In genomic region chr12:11752403-11753150, GRCh38 we compare ENCODE assay signal across 14 cellular contexts.
DNase-seq lines count a peak whose midpoint lies in the region; ATAC-seq and TF ChIP-seq lines count a peak whose summit lies in the region.
"Had no signal": no experiment of that assay in that cellular context is flagged by ENCODE, and none has a peak within 500 bp of the region (broad histone marks: within the 10 kb centered on the region; RNA-seq: fewer than 3 reads in every experiment).

No MANE protein-coding gene starts in this region.

- no peak for ATAC-seq in GM18505 (IDR thresholded peaks at IDR 0.05; ENCODE audit: unreplicated experiment)
- ATAC-seq in GM21390 (IDR thresholded peaks at IDR 0.05; ENCODE audit: unreplicated experiment) = no peak
- ATAC-seq: stimulated activated naive CD8-positive, alpha-beta T cell treated with anti-CD3 and anti-CD28 coated beads, Interleukin-15, amount 100 ng/mL, for 72 hours had no signal

- POLR2A ChIA-PET in HEK293T (lab: Yijun Ruan, JAX) = no interaction called here

- H3K36me3 ChIP-seq in spleen = peaks cover 0 to 55% (median 16%) of the 10 kb centered on the region in 6 donors
- H3K36me3 ChIP-seq: colonic mucosa had no signal

- TF ChIP-seq POLR2A in GM18505 (IDR thresholded peaks at IDR 0.05; ENCODE audit: borderline replicate concordance, extremely low read depth, insufficient read depth, insufficient read length) = peak; percentile 17
- no peak for TF ChIP-seq POLR2A in spleen (IDR thresholded peaks at IDR 0.05)

- CTCF ChIA-PET in HEK293T (lab: Yijun Ruan, JAX) = no interaction called here

- H3K9me3 ChIP-seq in spleen = no peaks in the 10 kb centered on the region
- H3K9me3 ChIP-seq: colonic mucosa, mucosa of descending colon had no signal

- H3K27ac ChIP-seq in spleen = peak overlapping the region in 6 of 8 donors; percentile 39 to 89 (median 65)

- intact Hi-C loops in spleen (cut with DNase I; ENCODE audit: low total_unique reads) = no loop called here

- no peak for TF ChIP-seq CTCF in spleen (IDR thresholded peaks at IDR 0.05 in 8 of 11, conservative IDR thresholded peaks at IDR 0.05 in 3 of 11)

- no peaks in the 10 kb centered on the region for H3K27me3 ChIP-seq in spleen (replicated peaks in 1 of 7)
- H3K27me3 ChIP-seq: colonic mucosa had no signal

- H3K4me1 ChIP-seq in spleen = peaks cover 26 to 98% (median 68%) of the 10 kb centered on the region in 6 donors

- WGBS in spleen, 5 donors = 78 to 83% (median 80%) methylated on average over 21 of the region's 21 CpGs

- no peak overlapping the region for H3K4me3 ChIP-seq in spleen
- H3K4me3 ChIP-seq: colonic mucosa, mucosa of descending colon had no signal

- peak; percentile 53 for DNase-seq in NOMO-1 treated with DMSO at 0.1 percent for 48 hours (lab: John Stamatoyannopoulos, UW; ENCODE audit: unreplicated experiment)
- DNase-seq in ecto neural progenitor cell (ENCODE audit: low spot score) = peak; percentile 46
- no peak for DNase-seq in spleen
- DNase-seq in hippocampal formation (lab: John Stamatoyannopoulos, UW) = no peak
- no peak for DNase-seq in HEK293T (ENCODE audit: extremely low spot score)
- DNase-seq in AG08395 (ENCODE audit: low spot score) = no peak
- DNase-seq: CD4-positive, alpha-beta T cell; colonic mucosa; KBM-7; mucosa of descending colon; stimulated activated CD4-positive, alpha-beta T cell treated with anti-CD3 and anti-CD28 coated beads, Interleukin-4, amount 100 ng/mL, for 24 hours; stimulated activated naive CD8-positive, alpha-beta T cell treated with anti-CD3 and anti-CD28 coated beads, Interleukin-15, amount 100 ng/mL, for 72 hours had no signal

TF ChIP-seq in HEK293T, 16 proteins besides CTCF, POLR2A, EP300 and RAD21:
- TF ChIP-seq TARDBP (IDR thresholded peaks at IDR 0.05) = no peak
- TF ChIP-seq LEF1 (IDR thresholded peaks at IDR 0.05; ENCODE audit: borderline replicate concordance) = no peak
- no peak for TF ChIP-seq FOXA1 (IDR thresholded peaks at IDR 0.05)
- TF ChIP-seq ZNF384 (IDR thresholded peaks at IDR 0.05) = no peak
- TF ChIP-seq HDGF (IDR thresholded peaks at IDR 0.05; ENCODE audit: borderline replicate concordance) = no peak
- TF ChIP-seq CTBP1 (IDR thresholded peaks at IDR 0.05; ENCODE audit: borderline replicate concordance) = no peak
- TF ChIP-seq FOXM1 (IDR thresholded peaks at IDR 0.05; ENCODE audit: borderline replicate concordance) = no peak
- TF ChIP-seq SP1 (IDR thresholded peaks at IDR 0.05) = no peak
- no peak for TF ChIP-seq L3MBTL2 (conservative IDR thresholded peaks at IDR 0.05)
- TF ChIP-seq SUZ12 (IDR thresholded peaks at IDR 0.05) = no peak
- TF ChIP-seq ELF4 (IDR thresholded peaks at IDR 0.05) = no peak
- no peak for TF ChIP-seq ARNT (IDR thresholded peaks at IDR 0.05)
- TF ChIP-seq, protein P1, sequence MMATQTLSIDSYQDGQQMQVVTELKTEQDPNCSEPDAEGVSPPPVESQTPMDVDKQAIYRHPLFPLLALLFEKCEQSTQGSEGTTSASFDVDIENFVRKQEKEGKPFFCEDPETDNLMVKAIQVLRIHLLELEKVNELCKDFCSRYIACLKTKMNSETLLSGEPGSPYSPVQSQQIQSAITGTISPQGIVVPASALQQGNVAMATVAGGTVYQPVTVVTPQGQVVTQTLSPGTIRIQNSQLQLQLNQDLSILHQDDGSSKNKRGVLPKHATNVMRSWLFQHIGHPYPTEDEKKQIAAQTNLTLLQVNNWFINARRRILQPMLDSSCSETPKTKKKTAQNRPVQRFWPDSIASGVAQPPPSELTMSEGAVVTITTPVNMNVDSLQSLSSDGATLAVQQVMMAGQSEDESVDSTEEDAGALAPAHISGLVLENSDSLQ (IDR thresholded peaks at IDR 0.05) = no peak
- TF ChIP-seq BHLHE40 (IDR thresholded peaks at IDR 0.05; ENCODE audit: borderline replicate concordance) = no peak
- TF ChIP-seq FOXK2 (IDR thresholded peaks at IDR 0.05) = no peak
- no peak for TF ChIP-seq NFRKB (IDR thresholded peaks at IDR 0.05)

Comparison
In these comparisons a context has a peak if more than half of its experiments do, and no peak if none do; other contexts are left out.
1. DNase-seq: peak in NOMO-1 treated with DMSO at 0.1 percent for 48 hours (single experiment) and ecto neural progenitor cell (single experiment); none in spleen (single experiment), hippocampal formation (0 of 2), HEK293T (single experiment) and AG08395 (single experiment).